Comparison of ENCODE assay signal across 1 cellular context in genomic region chr15:72184165-72184811, GRCh38.
TF ChIP-seq lines count a peak whose summit lies in the region.

No MANE protein-coding gene starts in this region.

TF ChIP-seq in GM23338, 12 proteins besides CTCF, POLR2A, EP300 and RAD21 (continued from another document):
- TF ChIP-seq ZNF462 (CRISPR knock-in tag; IDR thresholded peaks at IDR 0.05) = no peak
- TF ChIP-seq ETS1 (IDR thresholded peaks at IDR 0.05) = no peak
- TF ChIP-seq ZNF114 (CRISPR knock-in tag; IDR thresholded peaks at IDR 0.05) = no peak
- TF ChIP-seq EZH2 (IDR thresholded peaks at IDR 0.05; ENCODE audit: low read depth, unreplicated experiment) = no peak
